ENCODE assay signal across 16 cellular contexts in the genomic region with DNA sequence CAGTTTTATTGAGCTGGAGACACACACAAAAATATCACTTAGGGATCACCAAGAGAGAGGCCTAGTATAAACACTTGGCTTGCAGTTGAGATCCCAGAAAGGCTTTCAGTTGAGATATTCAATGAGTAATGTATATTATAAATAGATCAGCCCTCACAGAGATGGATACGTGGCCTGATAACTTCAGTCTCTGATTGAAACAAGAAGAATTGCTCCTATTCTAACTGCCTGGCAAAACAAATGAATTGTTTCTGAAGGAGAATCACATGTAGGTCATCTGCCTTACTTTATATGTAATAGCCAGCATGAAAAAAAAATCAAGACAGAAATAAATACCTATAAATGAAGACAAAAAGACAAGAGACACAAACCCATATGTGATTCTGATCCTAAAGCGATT.
A peak's percentile ranks its signal among the peaks of the same experiment; 100 is the strongest.
DNase-seq lines count a peak whose midpoint lies in the region; ATAC-seq, FAIRE-seq and TF ChIP-seq lines count a peak whose summit lies in the region.
"Had no signal": no experiment of that assay in that cellular context is flagged by ENCODE, and none has a peak within 500 bp of the region (broad histone marks: within the 10 kb centered on the region; RNA-seq: fewer than 3 reads in every experiment).

No MANE protein-coding gene starts in this region.

- no peak for TF ChIP-seq RAD21 in K562 (CRISPR knock-in tag; conservative IDR thresholded peaks at IDR 0.05 in 1 of 2, IDR thresholded peaks at IDR 0.05 in 1 of 2)

- H3K36me3 ChIP-seq in K562 (ENCODE audit: control insufficient read depth, insufficient read depth, low read length) (no peaks in the 10 kb centered on the region), mesodermal cell (ENCODE audit: control insufficient read depth, insufficient read depth, low read length) (no peaks in the 10 kb centered on the region), A673 (ENCODE audit: insufficient read depth, low read length, poor library complexity, severe bottlenecking) (no peaks in the 10 kb centered on the region)
- H3K36me3 ChIP-seq: BLaER1 had no signal

- in situ Hi-C loops in K562 (cut with MboI): no loop called here

- H3K9me3 ChIP-seq in K562 (replicated peaks; ENCODE audit: control insufficient read depth, insufficient read depth, low read depth, low read length): 0 out of 2 replicates have a peak, but pooled peaks cover 1% of the 10 kb centered on the region
- no peaks in the 10 kb centered on the region for H3K9me3 ChIP-seq in mesodermal cell (ENCODE audit: control insufficient read depth, low read length)
- no peaks in the 10 kb centered on the region for H3K9me3 ChIP-seq in A673 (ENCODE audit: low read depth, low read length, poor library complexity, severe bottlenecking)
- H3K9me3 ChIP-seq: A549, BLaER1 had no signal

- peak; percentile 14 for DNase-seq in HCEC 1CT
- peak in 1 of 4 experiments; percentile 1 for DNase-seq in K562 (ENCODE audit: extremely low read depth in 1 of 4, low spot score in 3 of 4)
- DNase-seq in A673 (ENCODE audit: low spot score): no peak
- DNase-seq: CD8-positive, alpha-beta memory T cell; DMS 273 treated with DMSO at 0.1 percent for 48 hours; GM23248; H9; IMR-90; KG1 had no signal

- ATAC-seq in K562 (no peak), HG02610 (IDR thresholded peaks at IDR 0.05; ENCODE audit: unreplicated experiment) (no peak), HG02678 (IDR thresholded peaks at IDR 0.05; ENCODE audit: unreplicated experiment) (no peak)
- ATAC-seq: A549, GM12878 had no signal

- no peaks in the 10 kb centered on the region for H4K20me1 ChIP-seq in K562 (replicated peaks; ENCODE audit: control insufficient read depth, insufficient read depth, low read length)
- H4K20me1 ChIP-seq: BLaER1 had no signal

- TF ChIP-seq EP300 in K562 (IDR thresholded peaks at IDR 0.05; ENCODE audit: low read length): no peak

- H3K4me2 ChIP-seq in K562 (ENCODE audit: insufficient read depth, low read length): no peak overlapping the region
- H3K4me2 ChIP-seq: A549, BLaER1 had no signal

- H3K9ac ChIP-seq in K562 (ENCODE audit: insufficient read depth in 1 of 2, low read depth in 2 of 2, low read length in 2 of 2): no peak overlapping the region
- H3K9ac ChIP-seq: BLaER1, GM23248 had no signal

- H3K4me3 ChIP-seq in K562: no peak overlapping the region
- no peak overlapping the region for H3K4me3 ChIP-seq in mesodermal cell (ENCODE audit: extremely low read depth, insufficient read depth, low read length, poor library complexity, severe bottlenecking)
- no peak overlapping the region for H3K4me3 ChIP-seq in A673 (ENCODE audit: low read depth, low read length, poor library complexity, severe bottlenecking)
- H3K4me3 ChIP-seq: A549, BLaER1, GM12878, GM23248 had no signal

- intact Hi-C loops in K562 (cut with micrococcal nuclease): no loop called here
- intact Hi-C loops in A673 (cut with micrococcal nuclease; ENCODE audit: unreplicated experiment): no loop called here

- H3K9me1 ChIP-seq in K562 (ENCODE audit: control insufficient read depth, insufficient read depth, low read length): no peaks in the 10 kb centered on the region

- POLR2A ChIA-PET in K562 (lab: Yijun Ruan, JAX): interaction anchor here (0.6 kb wide), 1 partner anchor 61 kb away, joined by 3 read pairs; no protein-coding TSS in a partner anchor
- POLR2A ChIA-PET in A673 (lab: Charles Lee; ENCODE audit: low non-redundant PET): no interaction called here

- 6% methylated on average over 2 of the region's 2 CpGs for WGBS in K562 (ENCODE audit: insufficient coverage, low coverage, missing lambda C conversion rate)
- WGBS in mesodermal cell (ENCODE audit: insufficient coverage in 2 of 2), 2 experiments: 100% methylated on average over 1 of the region's 2 CpGs; no CpG with 5 or more reads in 1 of the 2 experiments

- TF ChIP-seq POLR2A in K562 (conservative IDR thresholded peaks at IDR 0.05): no peak

- no peak for TF ChIP-seq CTCF in K562 (IDR thresholded peaks at IDR 0.05 in 2 of 3, conservative IDR thresholded peaks at IDR 0.05 in 1 of 3; ENCODE audit: insufficient read depth in 2 of 3, low read depth in 1 of 3, low read length in 3 of 3)
- no peak for TF ChIP-seq CTCF in A673 (conservative IDR thresholded peaks at IDR 0.05; ENCODE audit: low read depth, low read length)

- no peak for FAIRE-seq in K562 (lab: Jason Lieb, UNC)
- FAIRE-seq: A549, GM12878, GM18507 had no signal

- 0 out of 2 replicates have a peak overlapping the region, but pooled peaks have one; percentile 47 for H2AFZ ChIP-seq in K562 (ENCODE audit: low read depth, low read length)
- H2AFZ ChIP-seq: GM23248 had no signal

- H3K27me3 ChIP-seq in K562 (ENCODE audit: control insufficient read depth in 2 of 2, insufficient read depth in 2 of 2, low read length in 2 of 2) (no peaks in the 10 kb centered on the region), A673 (replicated peaks; ENCODE audit: insufficient read depth, low read depth, low read length, poor library complexity) (no peaks in the 10 kb centered on the region)
- H3K27me3 ChIP-seq: BLaER1 had no signal

- H3K79me2 ChIP-seq in K562 (ENCODE audit: control insufficient read depth, insufficient read depth, low read length): no peaks in the 10 kb centered on the region

- H3K4me1 ChIP-seq in K562 (replicated peaks in 1 of 2; ENCODE audit: control insufficient read depth in 2 of 2, insufficient read depth in 2 of 2, low read length in 2 of 2): no peaks in the 10 kb centered on the region
- no peaks in the 10 kb centered on the region for H3K4me1 ChIP-seq in mesodermal cell (ENCODE audit: control insufficient read depth, insufficient read depth, low read length, poor library complexity, severe bottlenecking)
- H3K4me1 ChIP-seq in A673 (ENCODE audit: insufficient read depth, low read length, poor library complexity, severe bottlenecking): no peaks in the 10 kb centered on the region
- H3K4me1 ChIP-seq: A549, BLaER1 had no signal

- CTCF ChIA-PET in K562 (lab: Yijun Ruan, JAX; ENCODE audit: low intra/inter-chr PET ratio): no interaction called here
- CTCF ChIA-PET in A673 (lab: Charles Lee): no interaction called here

- H3K27ac ChIP-seq in K562 (ENCODE audit: extremely low read depth, low read depth, low read length): peak overlapping the region; percentile 47; the same call in 1 of the 3 replicates
- peak overlapping the region; percentile 1 for H3K27ac ChIP-seq in mesodermal cell (ENCODE audit: low read depth, low read length, severe bottlenecking)
- H3K27ac ChIP-seq in A673 (ENCODE audit: low read depth, low read length, poor library complexity, severe bottlenecking): no peak overlapping the region
- H3K27ac ChIP-seq: A549, BLaER1, GM23248 had no signal

- BruUV-seq in K562 (replicated peaks; lab: Mats Ljungman, UMichigan): no TSS peak
- no TSS peak for BruUV-seq in A673 (replicated peaks; lab: Mats Ljungman, UMichigan)

TF ChIP-seq in K562, 482 proteins besides CTCF, POLR2A, EP300 and RAD21:
- TF ChIP-seq ZNF785 (CRISPR knock-in tag; IDR thresholded peaks at IDR 0.05): no peak
- no peak for TF ChIP-seq HDAC1 (IDR thresholded peaks at IDR 0.05)
- TF ChIP-seq POLR3G (IDR thresholded peaks at IDR 0.05; ENCODE audit: extremely low read depth, insufficient read length, insufficient replicate concordance): no peak
- no peak for TF ChIP-seq THRAP3 (IDR thresholded peaks at IDR 0.05; ENCODE audit: borderline replicate concordance)
